Comparison of ENCODE assay signal across 27 cellular contexts in the genomic region with DNA sequence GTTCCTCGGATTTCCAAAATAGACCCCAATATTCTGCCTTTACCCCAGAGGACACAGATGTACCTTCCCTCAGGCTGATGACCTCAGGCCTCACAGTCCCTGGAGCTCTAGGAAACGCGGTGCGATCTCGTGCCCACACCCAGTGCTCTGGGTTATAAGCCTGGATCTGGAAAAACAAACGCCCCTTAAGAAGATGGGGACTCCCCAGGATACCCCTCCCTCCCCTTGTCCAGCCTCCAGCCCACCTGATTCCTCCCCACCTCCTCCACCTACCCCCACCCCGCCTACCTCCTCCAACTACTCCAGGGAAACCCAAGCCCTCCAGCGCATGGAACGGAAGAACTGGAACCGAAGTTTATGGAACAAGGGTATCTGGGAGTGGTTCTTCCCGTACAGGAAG.
"Had no signal": no experiment of that assay in that cellular context is flagged by ENCODE, and none has a peak within 500 bp of the region (broad histone marks: within the 10 kb centered on the region; RNA-seq: fewer than 3 reads in every experiment).

No MANE protein-coding gene starts in this region.

- DNase-seq: colonic mucosa; cortex of kidney; dermis blood vessel endothelial cell; dorsolateral prefrontal cortex; effector CD4-positive, alpha-beta T cell; effector CD8-positive, alpha-beta T cell; effector memory CD4-positive, alpha-beta T cell; effector memory CD8-positive, alpha-beta T cell; endodermal cell; erythroblast; esophagus squamous epithelium; foreskin fibroblast; foreskin keratinocyte; foreskin melanocyte; gastrocnemius medialis; glutamatergic neuron; head of caudate nucleus; heart left ventricle had no signal

- H3K4me1 Mint-ChIP-seq: endodermal cell had no signal

- H3K36me3 ChIP-seq: colonic mucosa, gastrocnemius medialis, gastroesophageal sphincter had no signal

- H3K27me3 ChIP-seq: colonic mucosa, dorsolateral prefrontal cortex, esophagus squamous epithelium, foreskin keratinocyte, gastrocnemius medialis, gastroesophageal sphincter, heart left ventricle had no signal

- H3K4me3 ChIP-seq: colonic mucosa, coronary artery, dorsolateral prefrontal cortex, esophagus squamous epithelium, gastrocnemius medialis, gastroesophageal sphincter, heart left ventricle had no signal

- H3K27me3 Mint-ChIP-seq: dendritic cell treated with granulocyte-macrophage colony-stimulating factor and Interleukin-4, amounts not matched to agents 40 ng/mL and 50 ng/mL, for 4 days; effector memory CD8-positive, alpha-beta T cell had no signal

- H3K27ac Mint-ChIP-seq: dendritic cell treated with granulocyte-macrophage colony-stimulating factor and Interleukin-4, amounts not matched to agents 40 ng/mL and 50 ng/mL, for 4 days; effector memory CD8-positive, alpha-beta T cell; endodermal cell had no signal

- H3K9me3 ChIP-seq: colonic mucosa, esophagus squamous epithelium, gastrocnemius medialis, gastroesophageal sphincter, heart left ventricle had no signal

- ATAC-seq: effector memory CD8-positive, alpha-beta T cell; esophagus mucosa; foreskin keratinocyte; gastrocnemius medialis; gastroesophageal sphincter; heart left ventricle had no signal

- FAIRE-seq: colon, endometrium, endothelial cell of umbilical vein, frontal cortex had no signal

- H3K4me3 Mint-ChIP-seq: dendritic cell treated with granulocyte-macrophage colony-stimulating factor and Interleukin-4, amounts not matched to agents 40 ng/mL and 50 ng/mL, for 4 days; effector memory CD8-positive, alpha-beta T cell; endodermal cell had no signal

- H3K4me1 ChIP-seq: colonic mucosa, esophagus squamous epithelium, foreskin keratinocyte, gastrocnemius medialis, gastroesophageal sphincter, heart left ventricle had no signal

- H3K9me3 Mint-ChIP-seq: dendritic cell treated with granulocyte-macrophage colony-stimulating factor and Interleukin-4, amounts not matched to agents 40 ng/mL and 50 ng/mL, for 4 days; effector memory CD8-positive, alpha-beta T cell had no signal

- H3K27ac ChIP-seq: colonic mucosa, coronary artery, dorsolateral prefrontal cortex, epithelial cell of prostate, esophagus squamous epithelium, foreskin keratinocyte, gastrocnemius medialis, gastroesophageal sphincter, heart left ventricle had no signal
